In the genomic region with DNA sequence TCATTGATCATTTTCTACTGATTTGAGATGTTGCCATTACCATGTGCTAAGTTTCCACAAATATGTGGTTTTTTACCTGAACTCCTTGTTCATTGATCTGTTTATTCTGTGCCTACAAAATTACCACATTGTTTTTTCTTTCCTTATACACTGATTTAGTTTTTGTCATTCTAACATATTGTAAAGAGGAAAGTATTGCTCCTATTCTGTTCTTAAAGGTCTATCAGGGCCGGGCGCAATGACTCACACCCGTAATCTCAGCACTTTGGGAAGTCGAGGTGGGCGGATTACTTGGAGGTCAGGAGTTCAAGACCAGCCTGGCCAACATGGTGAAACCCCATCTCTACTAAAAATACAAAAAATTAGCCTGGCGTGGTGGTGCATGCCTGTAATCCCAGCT, we compare ENCODE assay signal across 12 cellular contexts.
DNase-seq lines count a peak whose midpoint lies in the region; ATAC-seq and TF ChIP-seq lines count a peak whose summit lies in the region.
"Had no signal": no experiment of that assay in that cellular context is flagged by ENCODE, and none has a peak within 500 bp of the region (broad histone marks: within the 10 kb centered on the region; RNA-seq: fewer than 3 reads in every experiment).

No MANE protein-coding gene starts in this region.

- H3F3A ChIP-seq in smooth muscle cell (ENCODE audit: low read depth): peaks cover 15% of the 10 kb centered on the region

- H3K27me3 ChIP-seq in smooth muscle cell (ENCODE audit: low read depth) (no peaks in the 10 kb centered on the region), gastroesophageal sphincter (no peaks in the 10 kb centered on the region)
- H3K27me3 ChIP-seq: upper lobe of left lung had no signal

- TF ChIP-seq POLR2A in gastroesophageal sphincter (IDR thresholded peaks at IDR 0.05): no peak

- peak overlapping the region; percentile 85 for H3K4me2 ChIP-seq in smooth muscle cell

- H3K4me3 ChIP-seq in smooth muscle cell (no peak overlapping the region), gastroesophageal sphincter (no peak overlapping the region)
- H3K4me3 ChIP-seq: upper lobe of left lung had no signal

- H2AFZ ChIP-seq in smooth muscle cell (ENCODE audit: low read depth): no peak overlapping the region

- peaks cover 16% of the 10 kb centered on the region for H3K79me2 ChIP-seq in smooth muscle cell (ENCODE audit: low read depth)

- H3K9me3 ChIP-seq in smooth muscle cell (replicated peaks; ENCODE audit: low read depth) (no peaks in the 10 kb centered on the region), gastroesophageal sphincter (no peaks in the 10 kb centered on the region)
- H3K9me3 ChIP-seq: upper lobe of left lung had no signal

- H3K9ac ChIP-seq in smooth muscle cell (ENCODE audit: low read depth): no peak overlapping the region

- CTCF ChIA-PET in RWPE1 (lab: Yijun Ruan, JAX): no interaction called here

- POLR2A ChIA-PET in RWPE1 (lab: Yijun Ruan, JAX; ENCODE audit: low non-redundant PET): no interaction called here

- WGBS in smooth muscle cell (ENCODE audit: low lambda C conversion rate): 59% methylated on average over 6 of the region's 6 CpGs
- WGBS in gastroesophageal sphincter (ENCODE audit: low coverage in 1 of 2), 2 donors: 90% methylated on average over 6 of the region's 6 CpGs; no CpG with 5 or more reads in 1 of the 2 donors

- H3K27ac ChIP-seq in RWPE1: peak overlapping the region; percentile 79
- H3K27ac ChIP-seq in epithelial cell of prostate: peak overlapping the region; percentile 47
- H3K27ac ChIP-seq in smooth muscle cell (ENCODE audit: low read depth): peak overlapping the region; percentile 90
- H3K27ac ChIP-seq in gastroesophageal sphincter: peak overlapping the region in 2 of 4 donors; percentile 38

- no peaks in the 10 kb centered on the region for H3K36me3 ChIP-seq in smooth muscle cell (ENCODE audit: low read depth)
- H3K36me3 ChIP-seq in gastroesophageal sphincter: peaks cover 0 to 11% of the 10 kb centered on the region in 2 donors

- DNase-seq in activated CD4-positive, alpha-beta T cell treated with anti-CD3 and anti-CD28 coated beads for 48 hours: peak; percentile 38
- no peak for DNase-seq in activated CD4-positive, alpha-beta T cell treated with anti-CD3 and anti-CD28 coated beads, Interleukin-2, amount 50 U/mL, for 1 hour
- DNase-seq in RWPE1 (ENCODE audit: low spot score): no peak
- DNase-seq in epithelial cell of prostate (ENCODE audit: low read depth, low spot score): no peak
- no peak for DNase-seq in smooth muscle cell (lab: John Stamatoyannopoulos, UW; ENCODE audit: unreplicated experiment)
- DNase-seq in HuH-7 (ENCODE audit: low spot score): no peak
- DNase-seq: effector memory CD4-positive, alpha-beta T cell; midbrain; OCI-M1; upper lobe of left lung had no signal

- H3K4me1 ChIP-seq in smooth muscle cell (ENCODE audit: low read depth): peaks cover 13% of the 10 kb centered on the region
- peaks cover 0 to 16% (median 5%) of the 10 kb centered on the region in 3 donors for H3K4me1 ChIP-seq in gastroesophageal sphincter

- ATAC-seq in GM21529 (IDR thresholded peaks at IDR 0.05; ENCODE audit: unreplicated experiment) (no peak), gastroesophageal sphincter (no peak)

- TF ChIP-seq EP300 in gastroesophageal sphincter (IDR thresholded peaks at IDR 0.05): no peak

- TF ChIP-seq CTCF in RWPE1 (conservative IDR thresholded peaks at IDR 0.05; ENCODE audit: low read depth) (no peak), smooth muscle cell (IDR thresholded peaks at IDR 0.05; ENCODE audit: borderline replicate concordance, insufficient read depth, poor library complexity, severe bottlenecking) (no peak), gastroesophageal sphincter (IDR thresholded peaks at IDR 0.05) (no peak)

- peaks cover 35% of the 10 kb centered on the region for H4K20me1 ChIP-seq in smooth muscle cell (ENCODE audit: low read depth)
